11 cellular contexts compared by ENCODE assay signal in genomic region chr19:18972301-18972831, GRCh38. TPM values are rescaled to one million over a fixed set of nuclear protein-coding genes. Genes with fewer than 3 reads are reported as not detected.
DNase-seq lines count a peak whose midpoint lies in the region; ATAC-seq and TF ChIP-seq lines count a peak whose summit lies in the region.
"Had no signal": no experiment of that assay in that cellular context is flagged by ENCODE, and none has a peak within 500 bp of the region (broad histone marks: within the 10 kb centered on the region; RNA-seq: fewer than 3 reads in every experiment).

No MANE protein-coding gene starts in this region.

- peaks cover 0 to 1% (median 1%) of the 10 kb centered on the region in 3 donors for H3K27me3 Mint-ChIP-seq in CD14-positive monocyte (ENCODE audit: low read depth in 3 of 3)
- H3K27me3 Mint-ChIP-seq in natural killer cell treated with Interleukin-12 subunit alpha and Interleukin-12 subunit beta and Interleukin-15 and Interleukin-18, amount 100 ng/mL, for 72 hours = peaks cover 0 to 5% of the 10 kb centered on the region in 2 donors

- H3K9me3 Mint-ChIP-seq in CD14-positive monocyte = peaks cover 0 to 2% (median 0%) of the 10 kb centered on the region in 7 donors
- no peaks in the 10 kb centered on the region for H3K9me3 Mint-ChIP-seq in natural killer cell treated with Interleukin-12 subunit alpha and Interleukin-12 subunit beta and Interleukin-15 and Interleukin-18, amount 100 ng/mL, for 72 hours
- H3K9me3 Mint-ChIP-seq: CD4-positive, CD25-positive, alpha-beta regulatory T cell had no signal

- H3K9me3 ChIP-seq in Panc1 (ENCODE audit: control insufficient read depth, insufficient read depth, low read depth, low read length) = no peaks in the 10 kb centered on the region
- no peaks in the 10 kb centered on the region for H3K9me3 ChIP-seq in esophagus squamous epithelium
- H3K9me3 ChIP-seq: mucosa of descending colon had no signal

- POLR2A ChIA-PET in Panc1 (lab: Charles Lee) = interaction anchor here (0.6 kb wide), 1 partner anchor 51 kb away, joined by 6 read pairs; no protein-coding TSS in a partner anchor

- intact Hi-C loops in CD14-positive monocyte (cut with micrococcal nuclease) = no loop called here
- intact Hi-C loops in Panc1 (cut with micrococcal nuclease; ENCODE audit: unreplicated experiment) = no loop called here
- intact Hi-C loops in esophagus squamous epithelium (cut with DNase I) = no loop called here

- peaks cover 61% of the 10 kb centered on the region for H3K4me1 Mint-ChIP-seq in CD14-positive monocyte
- peaks cover 5 to 9% of the 10 kb centered on the region in 2 donors for H3K4me1 Mint-ChIP-seq in natural killer cell treated with Interleukin-12 subunit alpha and Interleukin-12 subunit beta and Interleukin-15 and Interleukin-18, amount 100 ng/mL, for 72 hours (ENCODE audit: low read depth in 2 of 2)
- H3K4me1 Mint-ChIP-seq: CD4-positive, CD25-positive, alpha-beta regulatory T cell had no signal

- BruUV-seq in Panc1 (replicated peaks; lab: Mats Ljungman, UMichigan) = no TSS peak

- H3K27ac Mint-ChIP-seq in CD14-positive monocyte = peak overlapping the region; percentile 97 to 99 (median 98)
- H3K27ac Mint-ChIP-seq in natural killer cell treated with Interleukin-12 subunit alpha and Interleukin-12 subunit beta and Interleukin-15 and Interleukin-18, amount 100 ng/mL, for 72 hours = no peak overlapping the region
- H3K27ac Mint-ChIP-seq: CD4-positive, CD25-positive, alpha-beta regulatory T cell had no signal

- H3K36me3 Mint-ChIP-seq in CD14-positive monocyte = peaks cover 0 to 2% of the 10 kb centered on the region in 2 donors
- H3K36me3 Mint-ChIP-seq in natural killer cell treated with Interleukin-12 subunit alpha and Interleukin-12 subunit beta and Interleukin-15 and Interleukin-18, amount 100 ng/mL, for 72 hours = no peaks in the 10 kb centered on the region
- H3K36me3 Mint-ChIP-seq: CD4-positive, CD25-positive, alpha-beta regulatory T cell had no signal

- H3K27me3 ChIP-seq in Panc1 (ENCODE audit: control insufficient read depth, insufficient read depth, low read length) (no peaks in the 10 kb centered on the region), esophagus squamous epithelium (peaks cover 0 to 3% (median 0%) of the 10 kb centered on the region in 4 donors), foreskin keratinocyte (no peaks in the 10 kb centered on the region)

- peak; percentile 73 for ATAC-seq in Panc1
- peak; percentile 51 to 55 for ATAC-seq in natural killer cell treated with Interleukin-12 subunit alpha and Interleukin-12 subunit beta and Interleukin-15 and Interleukin-18, amount 100 ng/mL, for 72 hours
- ATAC-seq in foreskin keratinocyte = no peak
- ATAC-seq in HG02798 (IDR thresholded peaks at IDR 0.05; ENCODE audit: poor library complexity, unreplicated experiment) = no peak
- ATAC-seq: mucosa of descending colon had no signal

- in situ Hi-C loops in Panc1 (cut with HindIII; ENCODE audit: low pct_unique_long_range_greater_than_20kb, low sequenced_read_pairs) = no loop called here

- no peaks in the 10 kb centered on the region for H3K36me3 ChIP-seq in Panc1 (ENCODE audit: control insufficient read depth, insufficient read depth, low read length)
- H3K36me3 ChIP-seq in esophagus squamous epithelium = no peaks in the 10 kb centered on the region

- WGBS in esophagus squamous epithelium, 2 donors = 8 to 21% methylated on average over 12 of the region's 12 CpGs

- CTCF ChIA-PET in Panc1 (lab: Charles Lee) = interaction anchor here (0.6 kb wide), 1 partner anchor 11 kb away, joined by 4 read pairs; no protein-coding TSS in a partner anchor

- TF ChIP-seq CTCF in CD14-positive monocyte (IDR thresholded peaks at IDR 0.05) (no peak), Panc1 (IDR thresholded peaks at IDR 0.05) (no peak), esophagus squamous epithelium (IDR thresholded peaks at IDR 0.05) (no peak), foreskin keratinocyte (conservative IDR thresholded peaks at IDR 0.05) (no peak)

- DNase-seq in CD14-positive monocyte (ENCODE audit: low spot score) (peak; percentile 69), Panc1 (ENCODE audit: low read depth, low spot score) (no peak), esophagus squamous epithelium (lab: John Stamatoyannopoulos, UW) (no peak), glomerular visceral epithelial cell (ENCODE audit: extremely low spot score) (no peak), foreskin keratinocyte (no peak)
- DNase-seq in natural killer cell treated with Interleukin-12 subunit alpha and Interleukin-12 subunit beta and Interleukin-15 and Interleukin-18, amount 100 ng/mL, for 72 hours (ENCODE audit: low spot score) = no peak
- DNase-seq in stimulated activated naive CD4-positive, alpha-beta T cell treated with Interleukin-2 at 50 U/mL for 16 hours (lab: John Stamatoyannopoulos, UW) = no peak
- DNase-seq: amygdala; CD4-positive, CD25-positive, alpha-beta regulatory T cell; mucosa of descending colon had no signal

- H3K4me3 ChIP-seq in Panc1 (ENCODE audit: low read depth in 2 of 2, low read length in 2 of 2) = no peak overlapping the region
- no peak overlapping the region for H3K4me3 ChIP-seq in esophagus squamous epithelium
- H3K4me3 ChIP-seq: mucosa of descending colon had no signal

- H3K4me1 ChIP-seq in Panc1 (ENCODE audit: control insufficient read depth, insufficient read depth, low read length) (peaks cover 17% of the 10 kb centered on the region), esophagus squamous epithelium (peaks cover 26 to 54% (median 29%) of the 10 kb centered on the region in 3 donors), foreskin keratinocyte (peaks cover 9% of the 10 kb centered on the region)

- H3K27ac ChIP-seq in Panc1 (ENCODE audit: low read length) (peak overlapping the region; percentile 75), esophagus squamous epithelium (peak overlapping the region in 3 of 4 donors; percentile 38 to 66 (median 63)), foreskin keratinocyte (no peak overlapping the region)

- peak overlapping the region; percentile 41 to 75 for H3K4me3 Mint-ChIP-seq in CD14-positive monocyte
- H3K4me3 Mint-ChIP-seq in natural killer cell treated with Interleukin-12 subunit alpha and Interleukin-12 subunit beta and Interleukin-15 and Interleukin-18, amount 100 ng/mL, for 72 hours = no peak overlapping the region
- H3K4me3 Mint-ChIP-seq: CD4-positive, CD25-positive, alpha-beta regulatory T cell had no signal

- no peak for TF ChIP-seq POLR2A in esophagus squamous epithelium (IDR thresholded peaks at IDR 0.05)

RNA-seq across cellular contexts. Expression of gene HOMER3, which starts 31.3 kb away (rescaled TPM):
- 10 to 100 TPM; 45.1 to 49.4 TPM for polyA plus RNA-seq in CD14-positive monocyte
- 58.9 TPM for total RNA-seq in Panc1 (2021; ENCODE audit: unreplicated experiment)
- 61.8 TPM for polyA plus RNA-seq in Panc1 (2012; ENCODE audit: insufficient read length)
- total RNA-seq in esophagus squamous epithelium = 10 to 100 TPM; 10.7 to 29.5 (median 18.6) TPM
- total RNA-seq in natural killer cell treated with Interleukin-12 subunit alpha and Interleukin-12 subunit beta and Interleukin-15 and Interleukin-18, amount 100 ng/mL, for 72 hours = under 1 TPM in 1 of 2 donors, not detected in 1; 0.86 TPM
- total RNA-seq in foreskin keratinocyte = 142 and 160 TPM in 2 replicates
- polyA plus RNA-seq in foreskin keratinocyte = 191 and 233 TPM in 2 replicates

RNA-seq across cellular contexts. Expression of gene DDX49, which starts 52.9 kb away (rescaled TPM):
- 10 to 100 TPM; 24.0 to 27.5 TPM for polyA plus RNA-seq in CD14-positive monocyte
- total RNA-seq in Panc1 (2021; ENCODE audit: unreplicated experiment) = 41.5 TPM
- 52.2 TPM for polyA plus RNA-seq in Panc1 (2012; ENCODE audit: insufficient read length)
- 10 to 100 TPM; 47.0 to 80.7 (median 60.6) TPM for total RNA-seq in esophagus squamous epithelium
- 100 to 1,000 TPM in 1 of 2 donors, 10 to 100 TPM in 1; 72.7 to 119 TPM for total RNA-seq in natural killer cell treated with Interleukin-12 subunit alpha and Interleukin-12 subunit beta and Interleukin-15 and Interleukin-18, amount 100 ng/mL, for 72 hours
- 50.0 and 53.2 TPM in 2 replicates for total RNA-seq in foreskin keratinocyte
- polyA plus RNA-seq in foreskin keratinocyte = 53.2 and 55.3 TPM in 2 replicates

RNA-seq across cellular contexts. Expression of gene COPE, which starts 53.2 kb away (rescaled TPM):
- polyA plus RNA-seq in CD14-positive monocyte (100 to 1,000 TPM; 331 to 345 TPM), foreskin keratinocyte (257 and 326 TPM in 2 replicates)
- total RNA-seq in Panc1 (2021; ENCODE audit: unreplicated experiment) (177 TPM), esophagus squamous epithelium (100 to 1,000 TPM; 170 to 245 (median 224) TPM), foreskin keratinocyte (193 and 257 TPM in 2 replicates)
- polyA plus RNA-seq in Panc1 (2012; ENCODE audit: insufficient read length) = 210 TPM
- total RNA-seq in natural killer cell treated with Interleukin-12 subunit alpha and Interleukin-12 subunit beta and Interleukin-15 and Interleukin-18, amount 100 ng/mL, for 72 hours = 100 to 1,000 TPM; 204 to 275 TPM

Comparison
In these comparisons a context has a peak if more than half of its experiments do, and no peak if none do; other contexts are left out.
1. H3K27ac Mint-ChIP-seq: peak in CD14-positive monocyte (7 of 7); none in natural killer cell treated with Interleukin-12 subunit alpha and Interleukin-12 subunit beta and Interleukin-15 and Interleukin-18, amount 100 ng/mL, for 72 hours (0 of 2).
2. ATAC-seq: peak in Panc1 (single experiment) and natural killer cell treated with Interleukin-12 subunit alpha and Interleukin-12 subunit beta and Interleukin-15 and Interleukin-18, amount 100 ng/mL, for 72 hours (2 of 2); none in foreskin keratinocyte (single experiment) and HG02798 (single experiment).
3. RNA of gene HOMER3, which starts 31.3 kb away (total RNA-seq): 142 to 160 TPM in foreskin keratinocyte, 58.9 TPM in Panc1 (single experiment) and 10.7 to 29.5 TPM in esophagus squamous epithelium; 0.86 TPM in natural killer cell treated with Interleukin-12 subunit alpha and Interleukin-12 subunit beta and Interleukin-15 and Interleukin-18, amount 100 ng/mL, for 72 hours; every median in the first group is over 4 times any median in the second.